8 cellular contexts compared by ENCODE assay signal in genomic region chr14:89304972-89305703, GRCh38.
DNase-seq lines count a peak whose midpoint lies in the region; ATAC-seq and TF ChIP-seq lines count a peak whose summit lies in the region.

No MANE protein-coding gene starts in this region.

- DNase-seq in ELR (ENCODE audit: low read depth): peak; percentile 12
- DNase-seq in activated T-helper 1 cell treated with anti-CD3 and anti-CD28 coated beads, Interleukin-12 subunit alpha, Interleukin-12 subunit beta, Interleukin-2, Interleukin-4 antibody, amounts not matched to agents 30 ng/mL and 10 ng/mL and 1 ng/mL, durations not matched to agents 14 hours and 24 hours and 36 hours (ENCODE audit: low spot score): no peak
- DNase-seq in left ventricle myocardium superior: no peak
- no peak for DNase-seq in stomach
- no peak for DNase-seq in RPMI8226
- DNase-seq in C1 segment of cervical spinal cord (lab: John Stamatoyannopoulos, UW): no peak

- H3K27ac ChIP-seq in stomach: peak overlapping the region; percentile 67 to 90 (median 88)

- peak overlapping the region; percentile 87 for H3K27ac Mint-ChIP-seq in activated T-helper 1 cell treated with anti-CD3 and anti-CD28 coated beads, Interleukin-12 subunit alpha, Interleukin-12 subunit beta, Interleukin-2, Interleukin-4 antibody, amounts not matched to agents 30 ng/mL and 10 ng/mL and 1 ng/mL, durations not matched to agents 14 hours and 24 hours and 36 hours

- peaks cover 0 to 7% (median 3%) of the 10 kb centered on the region in 4 donors for H3K36me3 ChIP-seq in stomach

- peak overlapping the region; percentile 64 for H3K4me3 Mint-ChIP-seq in activated T-helper 1 cell treated with anti-CD3 and anti-CD28 coated beads, Interleukin-12 subunit alpha, Interleukin-12 subunit beta, Interleukin-2, Interleukin-4 antibody, amounts not matched to agents 30 ng/mL and 10 ng/mL and 1 ng/mL, durations not matched to agents 14 hours and 24 hours and 36 hours

- TF ChIP-seq EP300 in stomach (IDR thresholded peaks at IDR 0.05): no peak

- 43 to 49% (median 45%) methylated on average over 16 of the region's 16 CpGs for WGBS in stomach, 5 donors

- intact Hi-C loops in activated T-helper 1 cell treated with anti-CD3 and anti-CD28 coated beads, Interleukin-12 subunit alpha, Interleukin-12 subunit beta, Interleukin-2, Interleukin-4 antibody, amounts not matched to agents 30 ng/mL and 10 ng/mL and 1 ng/mL, durations not matched to agents 14 hours and 24 hours and 36 hours (cut with micrococcal nuclease): loop anchor here (1.0 to 5.0 kb wide), 6 partner anchors 20 to 312 kb away; no protein-coding TSS in a partner anchor
- intact Hi-C loops in left ventricle myocardium superior (cut with micrococcal nuclease): no loop called here
- intact Hi-C loops in stomach (cut with DNase I; ENCODE audit: low total_unique reads): no loop called here

- TF ChIP-seq POLR2A in stomach (IDR thresholded peaks at IDR 0.05): no peak

- peaks cover 35 to 70% (median 49%) of the 10 kb centered on the region in 4 donors for H3K4me1 ChIP-seq in stomach

- no peak for TF ChIP-seq CTCF in stomach (IDR thresholded peaks at IDR 0.05)

- H3K36me3 Mint-ChIP-seq in activated T-helper 1 cell treated with anti-CD3 and anti-CD28 coated beads, Interleukin-12 subunit alpha, Interleukin-12 subunit beta, Interleukin-2, Interleukin-4 antibody, amounts not matched to agents 30 ng/mL and 10 ng/mL and 1 ng/mL, durations not matched to agents 14 hours and 24 hours and 36 hours (ENCODE audit: low read depth): peaks cover 14% of the 10 kb centered on the region

- ATAC-seq in GM19455 (IDR thresholded peaks at IDR 0.05; ENCODE audit: unreplicated experiment) (peak; percentile 37), HG03520 (IDR thresholded peaks at IDR 0.05; ENCODE audit: unreplicated experiment) (peak; percentile 52), left ventricle myocardium superior (peak; percentile 21)

- no peaks in the 10 kb centered on the region for H3K27me3 Mint-ChIP-seq in activated T-helper 1 cell treated with anti-CD3 and anti-CD28 coated beads, Interleukin-12 subunit alpha, Interleukin-12 subunit beta, Interleukin-2, Interleukin-4 antibody, amounts not matched to agents 30 ng/mL and 10 ng/mL and 1 ng/mL, durations not matched to agents 14 hours and 24 hours and 36 hours (ENCODE audit: insufficient read depth)

- peaks cover 49% of the 10 kb centered on the region for H3K4me1 Mint-ChIP-seq in activated T-helper 1 cell treated with anti-CD3 and anti-CD28 coated beads, Interleukin-12 subunit alpha, Interleukin-12 subunit beta, Interleukin-2, Interleukin-4 antibody, amounts not matched to agents 30 ng/mL and 10 ng/mL and 1 ng/mL, durations not matched to agents 14 hours and 24 hours and 36 hours (ENCODE audit: low read depth)

- no peak overlapping the region for H3K4me3 ChIP-seq in stomach

- no peaks in the 10 kb centered on the region for H3K9me3 ChIP-seq in stomach

- no peaks in the 10 kb centered on the region for H3K9me3 Mint-ChIP-seq in activated T-helper 1 cell treated with anti-CD3 and anti-CD28 coated beads, Interleukin-12 subunit alpha, Interleukin-12 subunit beta, Interleukin-2, Interleukin-4 antibody, amounts not matched to agents 30 ng/mL and 10 ng/mL and 1 ng/mL, durations not matched to agents 14 hours and 24 hours and 36 hours

- no peaks in the 10 kb centered on the region for H3K27me3 ChIP-seq in stomach
